Comparison of ENCODE assay signal across 22 cellular contexts in the genomic region with DNA sequence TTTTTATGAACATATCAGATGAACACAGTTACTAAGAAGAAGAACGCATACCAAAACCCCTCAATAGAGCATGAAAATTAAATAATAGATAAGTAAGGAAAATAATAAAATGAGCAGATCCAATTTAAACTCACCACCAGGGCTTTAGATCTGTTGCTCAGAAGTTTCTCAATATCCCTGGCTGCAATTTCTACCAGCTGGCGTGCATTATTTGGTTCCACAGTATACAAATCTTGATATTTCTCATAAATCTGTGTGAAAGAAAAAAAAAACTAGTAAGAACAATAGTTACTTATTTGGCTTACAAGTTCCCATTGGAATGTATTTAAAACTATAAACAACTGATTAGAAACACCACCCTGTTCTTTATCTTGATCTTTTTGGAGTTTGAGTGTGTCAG.
DNase-seq lines count a peak whose midpoint lies in the region; FAIRE-seq and TF ChIP-seq lines count a peak whose summit lies in the region.
"Had no signal": no experiment of that assay in that cellular context is flagged by ENCODE, and none has a peak within 500 bp of the region (broad histone marks: within the 10 kb centered on the region; RNA-seq: fewer than 3 reads in every experiment).

No MANE protein-coding gene starts in this region.

- intact Hi-C loops in kidney (cut with DNase I) = no loop called here

- no peaks in the 10 kb centered on the region for H3K9me3 ChIP-seq in adipocyte (ENCODE audit: control insufficient read depth, low read length)
- no peaks in the 10 kb centered on the region for H3K9me3 ChIP-seq in endodermal cell (ENCODE audit: control insufficient read depth, low read length)
- H3K9me3 ChIP-seq in kidney (ENCODE audit: control insufficient read depth in 1 of 2, low read length in 2 of 2) = no peaks in the 10 kb centered on the region
- H3K9me3 ChIP-seq: Caco-2, HAP-1 had no signal

- no peaks in the 10 kb centered on the region for H3K27me3 Mint-ChIP-seq in endodermal cell (ENCODE audit: insufficient read depth)
- H3K27me3 Mint-ChIP-seq: CD4-positive, alpha-beta T cell had no signal

- DNase-seq in adipocyte (ENCODE audit: low read depth) = peak; percentile 36
- DNase-seq in fibroblast of peridontal ligament (ENCODE audit: extremely low read depth) = peak; percentile 63
- no peak for DNase-seq in endodermal cell
- no peak for DNase-seq in foreskin fibroblast
- DNase-seq in kidney = no peak
- DNase-seq in KG1 (lab: John Stamatoyannopoulos, UW) = no peak
- DNase-seq: ACHN; AML-193; Caco-2; CD4-positive, alpha-beta T cell; DMS79; GDM1; GM23248 had no signal

- peaks cover 12% of the 10 kb centered on the region for H3K36me3 ChIP-seq in adipocyte (ENCODE audit: control insufficient read depth, insufficient read depth, low read length, severe bottlenecking)
- H3K36me3 ChIP-seq in endodermal cell (ENCODE audit: control insufficient read depth, insufficient read depth, low read length) = no peaks in the 10 kb centered on the region
- no peaks in the 10 kb centered on the region for H3K36me3 ChIP-seq in kidney (ENCODE audit: control insufficient read depth in 1 of 2, insufficient read depth in 2 of 2, low read length in 2 of 2)
- H3K36me3 ChIP-seq: HAP-1 had no signal

- H3K27ac ChIP-seq in VCaP (peak overlapping the region; percentile 42), endodermal cell (ENCODE audit: low read depth, low read length) (no peak overlapping the region), kidney (ENCODE audit: low read depth in 2 of 2, low read length in 2 of 2) (no peak overlapping the region)
- H3K27ac ChIP-seq: C4-2B, GM23248, HL-60 had no signal

- H3K4me1 ChIP-seq in adipocyte (ENCODE audit: control insufficient read depth, insufficient read depth, low read length) = no peaks in the 10 kb centered on the region
- peaks cover 5% of the 10 kb centered on the region for H3K4me1 ChIP-seq in endodermal cell (ENCODE audit: control insufficient read depth, insufficient read depth, low read length)
- no peaks in the 10 kb centered on the region for H3K4me1 ChIP-seq in kidney (ENCODE audit: control insufficient read depth in 1 of 2, insufficient read depth in 1 of 2, low read depth in 1 of 2, low read length in 2 of 2)
- H3K4me1 ChIP-seq: Caco-2 had no signal

- FAIRE-seq in islet of Langerhans (lab: Jason Lieb, UNC) (peak; percentile 68), kidney (lab: Jason Lieb, UNC) (no peak)
- FAIRE-seq: A204.1, D721Med, GM12892, GM18507 had no signal

- TF ChIP-seq CTCF in VCaP (conservative IDR thresholded peaks at IDR 0.05) (no peak), endodermal cell (conservative IDR thresholded peaks at IDR 0.05) (no peak), foreskin fibroblast (IDR thresholded peaks at IDR 0.05; ENCODE audit: low read depth, low read length) (no peak), kidney (IDR thresholded peaks at IDR 0.05; ENCODE audit: borderline replicate concordance, extremely low read depth, insufficient read depth) (no peak)

- WGBS in endodermal cell (ENCODE audit: insufficient coverage in 1 of 2, insufficient read length in 1 of 2), 2 experiments = 93% methylated on average over 2 of the region's 2 CpGs; no CpG with 5 or more reads in 1 of the 2 experiments

- H3K4me3 ChIP-seq in adipocyte (ENCODE audit: low read length) (no peak overlapping the region), endodermal cell (ENCODE audit: low read length) (no peak overlapping the region), foreskin fibroblast (ENCODE audit: low read depth in 1 of 2, low read length in 2 of 2) (no peak overlapping the region), kidney (ENCODE audit: low read length in 2 of 2) (no peak overlapping the region)
- H3K4me3 ChIP-seq: GM23248, HAP-1 had no signal

- peaks cover 6% of the 10 kb centered on the region for H3K36me3 Mint-ChIP-seq in endodermal cell (ENCODE audit: low read depth)

- H3K27me3 ChIP-seq in adipocyte (replicated peaks; ENCODE audit: control insufficient read depth, insufficient read depth, low read length) = no peaks in the 10 kb centered on the region
- H3K27me3 ChIP-seq in endodermal cell (ENCODE audit: control insufficient read depth, insufficient read depth, low read length, poor library complexity, severe bottlenecking) = no peaks in the 10 kb centered on the region

- H3K9ac ChIP-seq in adipocyte (ENCODE audit: low read length) = no peak overlapping the region
- H3K9ac ChIP-seq in endodermal cell (ENCODE audit: extremely low read depth, low read length, poor library complexity, severe bottlenecking) = no peak overlapping the region
- no peak overlapping the region for H3K9ac ChIP-seq in kidney (ENCODE audit: low read length in 2 of 2)
- H3K9ac ChIP-seq: GM23248 had no signal

- H3K4me1 Mint-ChIP-seq in endodermal cell = peaks cover 12% of the 10 kb centered on the region

- H3K27ac Mint-ChIP-seq in endodermal cell = no peak overlapping the region
- H3K27ac Mint-ChIP-seq: CD4-positive, alpha-beta T cell had no signal

- H3K4me3 Mint-ChIP-seq in endodermal cell = no peak overlapping the region
- H3K4me3 Mint-ChIP-seq: CD4-positive, alpha-beta T cell had no signal

- H3K9me3 Mint-ChIP-seq in endodermal cell = no peaks in the 10 kb centered on the region

Comparison
In these comparisons a context has a peak if more than half of its experiments do, and no peak if none do; other contexts are left out.
1. DNase-seq: peak in adipocyte (single experiment) and fibroblast of peridontal ligament (single experiment); none in endodermal cell (single experiment), foreskin fibroblast (0 of 2), kidney (single experiment) and KG1 (single experiment).